ENCODE assay signal across 1 cellular context in the genomic region with DNA sequence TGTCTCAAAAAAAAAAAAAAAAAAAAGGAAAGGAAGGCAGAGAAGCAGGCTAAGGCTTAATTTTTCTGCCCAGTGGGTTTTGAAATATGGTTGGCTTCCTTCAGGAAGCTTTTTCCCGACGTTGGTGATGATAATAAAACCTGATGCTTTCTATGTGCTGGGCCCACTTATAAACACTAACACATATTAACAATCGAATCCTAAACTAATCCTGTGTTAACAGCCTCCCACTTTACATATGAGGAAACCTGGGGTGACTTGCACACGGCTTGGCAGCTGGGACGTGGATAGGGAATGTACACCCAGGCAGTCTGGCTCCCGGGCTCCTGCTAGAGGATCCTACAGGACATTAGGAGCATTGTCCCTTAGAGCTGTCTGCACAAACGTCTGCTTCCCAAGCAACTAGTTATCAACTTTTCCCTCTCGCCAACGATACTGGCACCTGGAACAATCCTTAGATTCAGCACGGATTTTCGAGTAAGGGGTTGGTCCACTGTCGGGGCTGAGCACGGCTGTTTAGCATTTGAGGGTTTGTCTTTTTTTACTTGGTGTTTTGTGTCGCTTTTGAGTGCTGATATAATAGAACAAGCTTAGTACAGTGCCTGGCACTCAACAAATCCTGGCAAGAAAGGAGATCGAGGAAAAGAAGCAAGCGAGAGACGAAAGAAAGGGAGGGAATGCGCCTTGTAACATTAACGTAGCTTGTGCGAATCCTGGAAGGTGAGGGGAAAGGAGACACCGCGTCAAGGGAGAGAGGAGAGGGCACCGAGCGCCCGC.
A peak's percentile ranks its signal among the peaks of the same experiment; 100 is the strongest.
TF ChIP-seq lines count a peak whose summit lies in the region.

No MANE protein-coding gene starts in this region.

TF ChIP-seq in HepG2, 621 proteins besides CTCF, POLR2A, EP300 and RAD21 (continued from another document):
- TF ChIP-seq, protein P1, sequence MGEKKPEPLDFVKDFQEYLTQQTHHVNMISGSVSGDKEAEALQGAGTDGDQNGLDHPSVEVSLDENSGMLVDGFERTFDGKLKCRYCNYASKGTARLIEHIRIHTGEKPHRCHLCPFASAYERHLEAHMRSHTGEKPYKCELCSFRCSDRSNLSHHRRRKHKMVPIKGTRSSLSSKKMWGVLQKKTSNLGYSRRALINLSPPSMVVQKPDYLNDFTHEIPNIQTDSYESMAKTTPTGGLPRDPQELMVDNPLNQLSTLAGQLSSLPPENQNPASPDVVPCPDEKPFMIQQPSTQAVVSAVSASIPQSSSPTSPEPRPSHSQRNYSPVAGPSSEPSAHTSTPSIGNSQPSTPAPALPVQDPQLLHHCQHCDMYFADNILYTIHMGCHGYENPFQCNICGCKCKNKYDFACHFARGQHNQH (CRISPR knock-in tag; IDR thresholded peaks at IDR 0.05) = no peak; the same call in 1 of the 2 replicates
- TF ChIP-seq ZNF382 (CRISPR knock-in tag; IDR thresholded peaks at IDR 0.05; ENCODE audit: borderline replicate concordance) (no peak), GTF3A (CRISPR knock-in tag; conservative IDR thresholded peaks at IDR 0.05) (no peak), ZNF598 (CRISPR knock-in tag; IDR thresholded peaks at IDR 0.05; ENCODE audit: borderline replicate concordance) (peak; percentile 45; the same call in 1 of the 2 replicates), ZNF547 (CRISPR knock-in tag; IDR thresholded peaks at IDR 0.05) (no peak), AGO2 (optimal IDR thresholded peaks at IDR 0.05; ENCODE audit: low read depth, low read length) (no peak), HOXA7 (CRISPR knock-in tag; IDR thresholded peaks at IDR 0.05) (no peak; the same call in 1 of the 2 replicates), NR2C2 (CRISPR knock-in tag; IDR thresholded peaks at IDR 0.05; ENCODE audit: borderline replicate concordance) (no peak), ZNF350 (CRISPR knock-in tag; IDR thresholded peaks at IDR 0.05; ENCODE audit: borderline replicate concordance, low read depth) (no peak), ZNF570 (CRISPR knock-in tag; IDR thresholded peaks at IDR 0.05; ENCODE audit: borderline replicate concordance) (no peak), BCL6 (CRISPR knock-in tag; IDR thresholded peaks at IDR 0.05) (no peak), ZBTB8A (CRISPR knock-in tag; IDR thresholded peaks at IDR 0.05; ENCODE audit: borderline replicate concordance, low read depth) (no peak), ZNF549 (CRISPR knock-in tag; IDR thresholded peaks at IDR 0.05) (no peak), ARNT2 (CRISPR knock-in tag; IDR thresholded peaks at IDR 0.05; ENCODE audit: low read depth) (no peak), FOXP1 (IDR thresholded peaks at IDR 0.05) (no peak), FOXP1 (CRISPR knock-in tag; IDR thresholded peaks at IDR 0.05) (no peak), DPF2 (CRISPR knock-in tag; IDR thresholded peaks at IDR 0.05; ENCODE audit: borderline replicate concordance, low read depth) (no peak), DNMT3B (CRISPR knock-in tag; conservative IDR thresholded peaks at IDR 0.05) (peak; percentile 44; the same call in 1 of the 2 replicates), ZNF335 (CRISPR knock-in tag; IDR thresholded peaks at IDR 0.05) (no peak; the same call in 1 of the 2 replicates)
- TF ChIP-seq, protein P2, sequence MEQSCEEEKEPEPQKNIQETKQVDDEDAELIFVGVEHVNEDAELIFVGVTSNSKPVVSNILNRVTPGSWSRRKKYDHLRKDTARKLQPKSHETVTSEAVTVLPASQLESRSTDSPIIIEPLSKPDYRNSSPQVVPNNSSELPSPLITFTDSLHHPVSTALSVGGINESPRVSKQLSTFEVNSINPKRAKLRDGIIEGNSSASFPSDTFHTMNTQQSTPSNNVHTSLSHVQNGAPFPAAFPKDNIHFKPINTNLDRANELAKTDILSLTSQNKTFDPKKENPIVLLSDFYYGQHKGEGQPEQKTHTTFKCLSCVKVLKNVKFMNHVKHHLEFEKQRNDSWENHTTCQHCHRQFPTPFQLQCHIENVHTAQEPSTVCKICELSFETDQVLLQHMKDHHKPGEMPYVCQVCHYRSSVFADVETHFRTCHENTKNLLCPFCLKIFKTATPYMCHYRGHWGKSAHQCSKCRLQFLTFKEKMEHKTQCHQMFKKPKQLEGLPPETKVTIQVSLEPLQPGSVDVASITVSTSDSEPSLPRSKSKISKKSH (CRISPR knock-in tag; IDR thresholded peaks at IDR 0.05; ENCODE audit: borderline replicate concordance) = no peak
- TF ChIP-seq, protein P3, sequence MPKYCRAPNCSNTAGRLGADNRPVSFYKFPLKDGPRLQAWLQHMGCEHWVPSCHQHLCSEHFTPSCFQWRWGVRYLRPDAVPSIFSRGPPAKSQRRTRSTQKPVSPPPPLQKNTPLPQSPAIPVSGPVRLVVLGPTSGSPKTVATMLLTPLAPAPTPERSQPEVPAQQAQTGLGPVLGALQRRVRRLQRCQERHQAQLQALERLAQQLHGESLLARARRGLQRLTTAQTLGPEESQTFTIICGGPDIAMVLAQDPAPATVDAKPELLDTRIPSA (CRISPR knock-in tag; IDR thresholded peaks at IDR 0.05; ENCODE audit: borderline replicate concordance) = no peak
- TF ChIP-seq, protein P4, sequence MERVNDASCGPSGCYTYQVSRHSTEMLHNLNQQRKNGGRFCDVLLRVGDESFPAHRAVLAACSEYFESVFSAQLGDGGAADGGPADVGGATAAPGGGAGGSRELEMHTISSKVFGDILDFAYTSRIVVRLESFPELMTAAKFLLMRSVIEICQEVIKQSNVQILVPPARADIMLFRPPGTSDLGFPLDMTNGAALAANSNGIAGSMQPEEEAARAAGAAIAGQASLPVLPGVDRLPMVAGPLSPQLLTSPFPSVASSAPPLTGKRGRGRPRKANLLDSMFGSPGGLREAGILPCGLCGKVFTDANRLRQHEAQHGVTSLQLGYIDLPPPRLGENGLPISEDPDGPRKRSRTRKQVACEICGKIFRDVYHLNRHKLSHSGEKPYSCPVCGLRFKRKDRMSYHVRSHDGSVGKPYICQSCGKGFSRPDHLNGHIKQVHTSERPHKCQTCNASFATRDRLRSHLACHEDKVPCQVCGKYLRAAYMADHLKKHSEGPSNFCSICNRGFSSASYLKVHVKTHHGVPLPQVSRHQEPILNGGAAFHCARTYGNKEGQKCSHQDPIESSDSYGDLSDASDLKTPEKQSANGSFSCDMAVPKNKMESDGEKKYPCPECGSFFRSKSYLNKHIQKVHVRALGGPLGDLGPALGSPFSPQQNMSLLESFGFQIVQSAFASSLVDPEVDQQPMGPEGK (CRISPR knock-in tag; IDR thresholded peaks at IDR 0.05) = peak; percentile 8; the same call in 1 of the 2 replicates
